19 cellular contexts compared by ENCODE assay signal in genomic region chr19:306151-306900, GRCh38. TPM values are rescaled to one million over a fixed set of nuclear protein-coding genes. Genes with fewer than 3 reads are reported as not detected.
"Had no signal": no experiment of that assay in that cellular context is flagged by ENCODE, and none has a peak within 500 bp of the region (broad histone marks: within the 10 kb centered on the region; RNA-seq: fewer than 3 reads in every experiment).

No MANE protein-coding gene starts in this region.

- H3K4me3 Mint-ChIP-seq: activated naive CD8-positive, alpha-beta T cell; activated T-cell treated with anti-CD3 and anti-CD28 coated beads, Interleukin-2, amount 50 U/mL, for 4 hours; effector memory CD8-positive, alpha-beta T cell; naive thymus-derived CD4-positive, alpha-beta T cell; WTC11 had no signal

- H3K27ac Mint-ChIP-seq: activated naive CD8-positive, alpha-beta T cell; activated T-helper 2 cell treated with anti-CD3 and anti-CD28 coated beads, Interferon-gamma antibody, Interleukin-2, Interleukin-4, amounts not matched to agents 10 μg/mL and 5 μg/mL and 100 μg/mL, durations not matched to agents 14 hours and 24 hours and 36 hours; effector memory CD8-positive, alpha-beta T cell; naive thymus-derived CD4-positive, alpha-beta T cell; WTC11 had no signal

- ATAC-seq: activated T-cell treated with anti-CD3 and anti-CD28 coated beads, Interleukin-2, amount 50 U/mL, for 4 hours; effector memory CD8-positive, alpha-beta T cell; esophagus mucosa; naive thymus-derived CD4-positive, alpha-beta T cell; sciatic nerve; WTC11 had no signal

- H3K9me3 Mint-ChIP-seq: activated T-cell treated with anti-CD3 and anti-CD28 coated beads, Interleukin-2, amount 50 U/mL, for 4 hours; activated T-helper 2 cell treated with anti-CD3 and anti-CD28 coated beads, Interferon-gamma antibody, Interleukin-2, Interleukin-4, amounts not matched to agents 10 μg/mL and 5 μg/mL and 100 μg/mL, durations not matched to agents 14 hours and 24 hours and 36 hours; effector memory CD8-positive, alpha-beta T cell; WTC11 had no signal

- DNase-seq: activated CD8-positive, alpha-beta memory T cell treated with anti-CD3 and anti-CD28 coated beads for 24 hours; activated CD8-positive, alpha-beta memory T cell treated with anti-CD3 and anti-CD28 coated beads, Interleukin-2, amount 50 U/mL, for 4 hours; activated naive CD4-positive, alpha-beta T cell; activated T-cell treated with anti-CD3 and anti-CD28 coated beads, Interleukin-2, amount 50 U/mL, for 4 hours; adrenal gland; colonic mucosa; effector memory CD8-positive, alpha-beta T cell; glutamatergic neuron; hippocampal formation; naive thymus-derived CD4-positive, alpha-beta T cell; small intestine; stimulated activated CD4-positive, alpha-beta T cell treated with anti-CD3 and anti-CD28 coated beads, Interleukin-15, amount 100 ng/mL, for 24 hours; stimulated activated naive CD4-positive, alpha-beta T cell; T1000 had no signal

- H3K4me1 Mint-ChIP-seq: WTC11 had no signal

- H3K27me3 Mint-ChIP-seq: activated naive CD8-positive, alpha-beta T cell; effector memory CD8-positive, alpha-beta T cell; naive thymus-derived CD4-positive, alpha-beta T cell had no signal

RNA-seq across cellular contexts. Expression of gene PLPP2, which starts 15.1 kb away (rescaled TPM):
- total RNA-seq: activated T-helper 2 cell treated with anti-CD3 and anti-CD28 coated beads, Interferon-gamma antibody, Interleukin-2, Interleukin-4, amounts not matched to agents 10 μg/mL and 5 μg/mL and 100 μg/mL, durations not matched to agents 14 hours and 24 hours and 36 hours had no signal
